Comparison of ENCODE assay signal across 1 cellular context in the genomic region with DNA sequence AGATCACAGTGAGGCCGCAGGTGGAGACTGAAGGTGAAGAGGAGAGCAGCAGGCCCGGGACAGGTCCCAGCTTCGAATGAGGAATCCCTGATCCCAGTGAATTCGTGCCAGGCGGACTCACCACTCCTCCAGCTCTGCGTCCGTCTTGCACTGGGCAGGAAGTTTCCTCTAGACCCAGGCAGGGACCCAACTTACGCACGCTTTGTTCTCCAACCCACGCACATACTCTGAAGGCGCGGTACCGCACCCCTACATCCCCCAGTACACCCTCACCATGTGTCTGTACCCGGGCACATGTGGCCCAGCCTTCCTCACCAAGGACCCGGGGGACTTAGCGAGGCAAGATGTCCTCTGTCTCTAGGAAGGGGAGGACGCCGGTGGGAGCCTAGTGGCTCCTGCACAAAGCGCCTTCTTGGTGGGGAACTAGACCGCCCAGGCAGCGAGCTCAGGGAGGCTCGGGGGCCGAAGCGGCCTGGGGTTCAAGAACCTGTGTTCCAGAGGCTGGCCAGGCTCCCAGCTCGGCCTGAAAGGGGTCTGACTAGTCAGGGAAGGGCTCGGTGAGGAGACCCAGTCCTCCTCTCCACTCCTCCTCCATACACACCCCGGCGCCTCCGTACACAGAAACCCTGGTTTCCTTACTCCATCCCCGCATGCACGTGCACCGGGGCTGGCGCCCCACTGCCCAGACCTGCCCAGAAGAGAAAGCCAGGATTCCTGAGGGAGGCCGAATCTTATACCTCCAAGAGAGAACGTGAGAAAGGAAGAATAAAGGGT.
TF ChIP-seq lines count a peak whose summit lies in the region.

No MANE protein-coding gene starts in this region.

TF ChIP-seq in GM23338, 12 proteins besides CTCF, POLR2A, EP300 and RAD21:
- TF ChIP-seq EZH2 (IDR thresholded peaks at IDR 0.05; ENCODE audit: low read depth, unreplicated experiment) (peak; percentile 77), CREB1 (CRISPR knock-in tag; IDR thresholded peaks at IDR 0.05; ENCODE audit: low read depth) (no peak), EZH2phosphoT487 (IDR thresholded peaks at IDR 0.05; ENCODE audit: unreplicated experiment) (peak; percentile 75), NANOG (IDR thresholded peaks at IDR 0.05; ENCODE audit: borderline replicate concordance) (no peak)
